In the genomic region with DNA sequence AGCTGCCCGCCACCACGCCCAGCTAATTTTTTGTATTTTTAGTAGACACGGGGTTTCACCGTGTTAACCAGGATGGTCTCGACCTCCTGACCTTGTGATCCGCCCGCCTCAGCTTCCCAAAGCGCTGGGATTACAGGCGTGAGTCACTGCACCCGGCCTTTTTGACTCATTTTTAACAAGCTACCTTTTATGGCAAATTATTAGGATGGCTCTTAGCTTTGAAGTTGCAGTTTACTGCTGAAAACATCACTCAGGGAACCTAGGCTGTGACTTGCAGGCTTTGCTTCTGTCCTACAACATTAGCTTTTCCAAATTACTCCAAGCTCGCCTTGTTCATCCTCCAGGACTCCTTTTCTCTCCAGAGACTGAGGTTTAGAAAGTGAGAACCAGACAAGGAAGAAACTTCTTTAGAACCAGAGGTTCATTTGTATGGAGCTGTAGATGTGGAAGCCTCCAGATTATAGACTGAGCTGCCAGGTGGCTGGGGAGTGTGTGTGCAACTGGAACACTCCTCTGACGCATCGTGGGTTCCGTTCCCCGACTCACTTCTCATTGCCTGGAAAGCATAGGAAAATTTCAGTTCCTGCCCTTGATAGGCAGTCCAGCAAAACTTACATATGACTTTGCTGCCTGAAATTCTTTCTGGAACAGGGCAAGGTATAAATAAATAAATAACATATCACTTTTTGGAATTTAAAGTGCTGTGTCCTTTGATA, we compare ENCODE assay signal across 24 cellular contexts. TPM values are rescaled to one million over a fixed set of nuclear protein-coding genes. Genes with fewer than 3 reads are reported as not detected.
DNase-seq lines count a peak whose midpoint lies in the region; ATAC-seq and TF ChIP-seq lines count a peak whose summit lies in the region.
"Had no signal": no experiment of that assay in that cellular context is flagged by ENCODE, and none has a peak within 500 bp of the region (broad histone marks: within the 10 kb centered on the region; RNA-seq: fewer than 3 reads in every experiment).

No MANE protein-coding gene starts in this region.

- no peak overlapping the region for H3K9ac ChIP-seq in PC-3 (ENCODE audit: low read length)

- H4K20me1 ChIP-seq in PC-3 (ENCODE audit: low read length) = no peaks in the 10 kb centered on the region

- peak overlapping the region; percentile 19; the same call in 1 of the 2 replicates for H3K4me2 ChIP-seq in PC-3 (ENCODE audit: low read length)
- H3K4me2 ChIP-seq: A549 had no signal

- H3K4me1 ChIP-seq in cardiac muscle cell (ENCODE audit: low read depth) = peaks cover 5% of the 10 kb centered on the region
- peaks cover 9% of the 10 kb centered on the region for H3K4me1 ChIP-seq in left ventricle myocardium inferior
- peaks cover 12% of the 10 kb centered on the region for H3K4me1 ChIP-seq in PC-3 (ENCODE audit: insufficient read depth, low read length)
- H3K4me1 ChIP-seq in spleen = peaks cover 0 to 9% (median 1%) of the 10 kb centered on the region in 6 donors
- no peaks in the 10 kb centered on the region for H3K4me1 ChIP-seq in body of pancreas
- H3K4me1 ChIP-seq: A549, BE2C, upper lobe of left lung had no signal

- peak overlapping the region; percentile 54 for H3K27ac ChIP-seq in cardiac muscle cell
- no peak overlapping the region for H3K27ac ChIP-seq in left ventricle myocardium inferior (replicated peaks)
- H3K27ac ChIP-seq in PC-3 (ENCODE audit: low read length) = peak overlapping the region; percentile 60
- H3K27ac ChIP-seq in spleen = peak overlapping the region in 5 of 8 donors; percentile 4 to 50 (median 28)
- no peak overlapping the region for H3K27ac ChIP-seq in coronary artery
- no peak overlapping the region for H3K27ac ChIP-seq in body of pancreas
- H3K27ac ChIP-seq: A549, esophagus muscularis mucosa, upper lobe of left lung had no signal

- no peaks in the 10 kb centered on the region for H3K9me3 ChIP-seq in cardiac muscle cell (ENCODE audit: low read depth)
- H3K9me3 ChIP-seq in left ventricle myocardium inferior (replicated peaks) = no peaks in the 10 kb centered on the region
- no peaks in the 10 kb centered on the region for H3K9me3 ChIP-seq in PC-3 (ENCODE audit: low read length)
- H3K9me3 ChIP-seq in spleen = no peaks in the 10 kb centered on the region
- no peaks in the 10 kb centered on the region for H3K9me3 ChIP-seq in body of pancreas
- H3K9me3 ChIP-seq: A549, BE2C, esophagus muscularis mucosa, upper lobe of left lung had no signal

- peak in 1 of 2 donors; percentile 9 for DNase-seq in cardiac muscle cell (ENCODE audit: low read depth in 1 of 2, low spot score in 1 of 2)
- no peak for DNase-seq in left ventricle myocardium inferior
- peak; percentile 62 for DNase-seq in PC-3
- peak; percentile 73 to 85 for DNase-seq in dermis microvascular lymphatic vessel endothelial cell (ENCODE audit: low read depth in 2 of 2)
- no peak for DNase-seq in spleen
- no peak for DNase-seq in cerebellum (ENCODE audit: low spot score)
- no peak for DNase-seq in coronary artery (ENCODE audit: low spot score)
- no peak for DNase-seq in body of pancreas
- DNase-seq: activated CD8-positive, alpha-beta T cell treated with anti-CD3 and anti-CD28 coated beads for 36 hours; activated T-cell treated with anti-CD3 and anti-CD28 coated beads, Interleukin-2, amount 50 U/mL, for 1 hour; BE2C; effector memory CD4-positive, alpha-beta T cell; GOT3; kidney glomerular epithelial cell; MM.1S; naive B cell; NCI-H1436 treated with DMSO at 0.1 percent for 48 hours; NCI-H524 treated with DMSO at 0.1 percent for 48 hours; occipital lobe; stimulated activated CD8-positive, alpha-beta memory T cell treated with anti-CD3 and anti-CD28 coated beads, Interleukin-4, amount 100 ng/mL, for 48 hours; T-helper 9 cell; upper lobe of left lung had no signal

- H3K4me3 ChIP-seq in cardiac muscle cell (no peak overlapping the region), left ventricle myocardium inferior (no peak overlapping the region), PC-3 (ENCODE audit: low read length) (no peak overlapping the region), spleen (no peak overlapping the region), coronary artery (no peak overlapping the region), body of pancreas (no peak overlapping the region)
- H3K4me3 ChIP-seq: A549, esophagus muscularis mucosa, upper lobe of left lung had no signal

- no peaks in the 10 kb centered on the region for H3F3A ChIP-seq in PC-3 (ENCODE audit: low read length, unreplicated experiment)

- TF ChIP-seq CTCF in cardiac muscle cell (IDR thresholded peaks at IDR 0.05; ENCODE audit: low read depth, low read length) (no peak), left ventricle myocardium inferior (IDR thresholded peaks at IDR 0.05; ENCODE audit: borderline replicate concordance) (no peak), PC-3 (conservative IDR thresholded peaks at IDR 0.05; ENCODE audit: low read depth, low read length) (no peak), spleen (IDR thresholded peaks at IDR 0.05 in 8 of 11, conservative IDR thresholded peaks at IDR 0.05 in 3 of 11) (no peak), coronary artery (IDR thresholded peaks at IDR 0.05) (no peak), body of pancreas (IDR thresholded peaks at IDR 0.05) (no peak)

- no peaks in the 10 kb centered on the region for H3K9me2 ChIP-seq in PC-3 (replicated peaks; ENCODE audit: low read length)

- POLR2A ChIA-PET in PC-3 (lab: Charles Lee; ENCODE audit: unreplicated experiment) = interaction anchor here (0.5 to 0.7 kb wide), 5 partner anchors 16 to 187 kb away, joined by 4 to 14 read pairs (median 8); a partner anchor contains a TSS

- TF ChIP-seq POLR2A in spleen (IDR thresholded peaks at IDR 0.05) = no peak
- TF ChIP-seq POLR2A in body of pancreas (IDR thresholded peaks at IDR 0.05) = no peak

- CTCF ChIA-PET in PC-3 (lab: Charles Lee) = interaction anchor here (0.5 kb wide), 1 partner anchor 18 kb away, joined by 14 read pairs; no protein-coding TSS in a partner anchor

- no peaks in the 10 kb centered on the region for H3K27me3 ChIP-seq in cardiac muscle cell
- no peaks in the 10 kb centered on the region for H3K27me3 ChIP-seq in left ventricle myocardium inferior (ENCODE audit: low read depth)
- H3K27me3 ChIP-seq in PC-3 (ENCODE audit: low read length) = no peaks in the 10 kb centered on the region
- no peaks in the 10 kb centered on the region for H3K27me3 ChIP-seq in spleen (replicated peaks in 1 of 7)
- H3K27me3 ChIP-seq in body of pancreas = no peaks in the 10 kb centered on the region
- H3K27me3 ChIP-seq: BE2C, esophagus muscularis mucosa, upper lobe of left lung had no signal

- WGBS in spleen, 5 donors = 88 to 93% (median 91%) methylated on average over 15 of the region's 15 CpGs
- WGBS in body of pancreas, 2 donors = 88 to 92% methylated on average over 15 of the region's 15 CpGs

- H3K79me2 ChIP-seq in PC-3 (ENCODE audit: low read length) = no peaks in the 10 kb centered on the region

- ATAC-seq in PC-3 (peak; percentile 72), body of pancreas (no peak)
- ATAC-seq: activated CD8-positive, alpha-beta T cell treated with anti-CD3 and anti-CD28 coated beads for 36 hours had no signal

- no peak overlapping the region for H2AFZ ChIP-seq in PC-3 (ENCODE audit: low read length)

- H3K36me3 ChIP-seq in cardiac muscle cell = peaks cover 28% of the 10 kb centered on the region
- peaks cover 95% of the 10 kb centered on the region for H3K36me3 ChIP-seq in left ventricle myocardium inferior
- H3K36me3 ChIP-seq in PC-3 (ENCODE audit: low read depth, low read length) = no peaks in the 10 kb centered on the region
- H3K36me3 ChIP-seq in spleen = peaks cover 0 to 100% (median 95%) of the 10 kb centered on the region in 6 donors
- peaks cover 0 to 35% of the 10 kb centered on the region in 2 donors for H3K36me3 ChIP-seq in body of pancreas (replicated peaks in 1 of 2; ENCODE audit: insufficient read depth in 1 of 2, low read depth in 2 of 2)

- intact Hi-C loops in left ventricle myocardium inferior (cut with micrococcal nuclease) (no loop called here), PC-3 (cut with micrococcal nuclease) (no loop called here), spleen (cut with DNase I; ENCODE audit: low total_unique reads) (no loop called here), body of pancreas (cut with DNase I) (no loop called here)

- BruUV-seq in PC-3 (replicated peaks; lab: Mats Ljungman, UMichigan) = no TSS peak

RNA-seq across cellular contexts. Expression of a gene that starts 23.8 kb away (rescaled TPM):
- 207 and 227 TPM in 2 replicates for total RNA-seq in cardiac muscle cell
- 118 TPM in 2 replicates for polyA plus RNA-seq in cardiac muscle cell
- total RNA-seq in left ventricle myocardium inferior = 269 TPM
- 221 and 251 TPM in 2 replicates for total RNA-seq in PC-3 (2014; rRNA removed)
- 472 TPM in 2 replicates for total RNA-seq in dermis microvascular lymphatic vessel endothelial cell
- total RNA-seq in spleen = 100 to 1,000 TPM; 228 to 386 (median 292) TPM
- 100 to 1,000 TPM in 2 of 3 donors, 10 to 100 TPM in 1; 83.4 to 147 (median 118) TPM for polyA plus RNA-seq in spleen
- total RNA-seq in cerebellum = 758 TPM
- 100 to 1,000 TPM; 119 to 248 TPM for total RNA-seq in body of pancreas

RNA-seq across cellular contexts. Expression of a gene that starts 24.1 kb away (rescaled TPM):
- total RNA-seq in cardiac muscle cell (20.6 and 22.4 TPM in 2 replicates), left ventricle myocardium inferior (18.8 TPM), PC-3 (2014; rRNA removed) (27.0 and 39.0 TPM in 2 replicates), dermis microvascular lymphatic vessel endothelial cell (10.0 and 15.7 TPM in 2 replicates), spleen (10 to 100 TPM; 20.8 to 31.2 (median 25.8) TPM), cerebellum (15.2 TPM), body of pancreas (10 to 100 TPM in 1 of 2 donors, 1 to 10 TPM in 1; 8.3 to 11.5 TPM)
- polyA plus RNA-seq in cardiac muscle cell (16.3 and 28.4 TPM in 2 replicates), spleen (10 to 100 TPM; 14.3 to 15.1 (median 14.7) TPM)

Comparison
In these comparisons a context has a peak if more than half of its experiments do, and no peak if none do; other contexts are left out.
1. H3K27ac ChIP-seq: peak in cardiac muscle cell (single experiment), PC-3 (single experiment) and spleen (5 of 8); none in left ventricle myocardium inferior (single experiment), coronary artery (0 of 2) and body of pancreas (0 of 4).
2. DNase-seq: peak in PC-3 (single experiment) and dermis microvascular lymphatic vessel endothelial cell (2 of 2); none in left ventricle myocardium inferior (single experiment), spleen (single experiment), cerebellum (single experiment), coronary artery (single experiment) and body of pancreas (0 of 4).